7 cellular contexts compared by ENCODE assay signal in genomic region chr2:121532347-121532766, GRCh38. TPM values are rescaled to one million over a fixed set of nuclear protein-coding genes. Genes with fewer than 3 reads are reported as not detected.
A peak's percentile ranks its signal among the peaks of the same experiment; 100 is the strongest.
DNase-seq lines count a peak whose midpoint lies in the region; ATAC-seq and TF ChIP-seq lines count a peak whose summit lies in the region.

No MANE protein-coding gene starts in this region.

- no peaks in the 10 kb centered on the region for H3K9me3 Mint-ChIP-seq in neural crest cell

- H3K36me3 Mint-ChIP-seq in neural crest cell (ENCODE audit: low read depth) = no peaks in the 10 kb centered on the region

- TF ChIP-seq CTCF in neural crest cell (conservative IDR thresholded peaks at IDR 0.05) = no peak

- H3K27ac Mint-ChIP-seq in neural crest cell (ENCODE audit: unreplicated experiment) = peak overlapping the region; percentile 86

- no peak for ATAC-seq in GM18517 (IDR thresholded peaks at IDR 0.05; ENCODE audit: unreplicated experiment)

- DNase-seq in ELR (ENCODE audit: low read depth) = peak; percentile 73
- DNase-seq in NAMALWA (ENCODE audit: low spot score) = peak; percentile 46
- DNase-seq in astrocyte of the hippocampus (ENCODE audit: low read depth, low spot score) = peak; percentile 41
- DNase-seq in neural crest cell (ENCODE audit: low read depth, low spot score) = no peak
- no peak for DNase-seq in hypothalamus (lab: John Stamatoyannopoulos, UW)
- DNase-seq in NK-92 treated with Interleukin-12 subunit alpha and Interleukin-12 subunit beta, amount 100 ng/mL, for 24 hours (lab: John Stamatoyannopoulos, UW) = no peak

- H3K4me1 Mint-ChIP-seq in neural crest cell = peaks cover 69% of the 10 kb centered on the region

- peak overlapping the region; percentile 79 for H3K4me3 Mint-ChIP-seq in neural crest cell

- no peaks in the 10 kb centered on the region for H3K27me3 Mint-ChIP-seq in neural crest cell (ENCODE audit: low read depth)

RNA-seq across cellular contexts. Expression of gene RNU4ATAC, which starts 1.7 kb away (rescaled TPM):
- not detected in 2 replicates for total RNA-seq in neural crest cell

Comparison
In these comparisons a context has a peak if more than half of its experiments do, and no peak if none do; other contexts are left out.
1. DNase-seq: peak in ELR (single experiment), NAMALWA (single experiment) and astrocyte of the hippocampus (single experiment); none in neural crest cell (single experiment), hypothalamus (0 of 51) and NK-92 treated with Interleukin-12 subunit alpha and Interleukin-12 subunit beta, amount 100 ng/mL, for 24 hours (single experiment).